Comparison of ENCODE assay signal across 8 cellular contexts in the genomic region with DNA sequence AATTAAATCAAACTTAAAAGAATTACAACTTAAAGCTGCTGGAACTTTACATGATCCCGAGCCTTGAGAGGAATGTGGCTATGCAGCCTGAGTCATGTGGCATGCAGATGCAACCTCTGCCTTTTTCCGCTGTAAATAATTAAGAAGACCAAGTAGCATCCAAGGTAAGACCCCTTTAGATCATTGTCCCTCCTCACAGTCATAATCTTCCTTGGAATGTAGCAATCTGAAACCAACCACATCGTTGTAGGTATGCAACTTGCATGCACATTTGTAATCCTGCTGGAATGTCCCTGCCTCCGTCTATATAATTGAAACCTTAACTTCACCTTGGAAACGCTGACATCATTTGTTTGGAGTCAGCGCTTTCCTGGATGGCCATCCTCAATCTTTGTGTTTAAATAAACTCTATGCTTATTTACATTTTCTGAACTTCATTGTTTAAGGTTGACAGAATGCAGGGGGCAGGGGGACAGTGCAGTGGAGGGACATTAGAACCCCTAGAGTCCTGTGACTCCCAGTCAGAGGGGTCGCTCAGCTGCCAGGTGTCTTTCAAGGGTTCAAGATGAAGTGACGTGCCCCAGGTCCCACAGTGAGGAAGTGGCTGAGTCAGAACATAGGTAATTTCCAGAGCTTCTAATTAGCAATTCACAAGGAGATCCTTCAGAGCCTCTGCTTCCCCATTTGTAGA.
DNase-seq lines count a peak whose midpoint lies in the region; ATAC-seq, FAIRE-seq and TF ChIP-seq lines count a peak whose summit lies in the region.

No MANE protein-coding gene starts in this region.

- no peak for TF ChIP-seq POLR2A in H54 (IDR thresholded peaks at IDR 0.05; ENCODE audit: low read depth, low read length)

- H3K4me3 Mint-ChIP-seq in T-helper 17 cell = peak overlapping the region; percentile 96
- peak overlapping the region; percentile 94 for H3K4me3 Mint-ChIP-seq in neural crest cell

- H3K9me3 Mint-ChIP-seq in neural crest cell = no peaks in the 10 kb centered on the region

- H3K4me1 Mint-ChIP-seq in T-helper 17 cell (peaks cover 30% of the 10 kb centered on the region), neural crest cell (peaks cover 32% of the 10 kb centered on the region)

- H3K27me3 Mint-ChIP-seq in T-helper 17 cell (no peaks in the 10 kb centered on the region), neural crest cell (ENCODE audit: low read depth) (no peaks in the 10 kb centered on the region)

- ATAC-seq in T-helper 17 cell (no peak), HG03469 (IDR thresholded peaks at IDR 0.05; ENCODE audit: unreplicated experiment) (no peak), GM19023 (IDR thresholded peaks at IDR 0.05; ENCODE audit: unreplicated experiment) (no peak)

- H3K9me3 ChIP-seq in T-helper 17 cell (ENCODE audit: control insufficient read depth, low read length, poor library complexity, severe bottlenecking) = no peaks in the 10 kb centered on the region

- no peaks in the 10 kb centered on the region for H3K36me3 Mint-ChIP-seq in T-helper 17 cell (ENCODE audit: low read depth)
- H3K36me3 Mint-ChIP-seq in neural crest cell (ENCODE audit: low read depth) = peaks cover 2% of the 10 kb centered on the region

- peak overlapping the region; percentile 97 for H3K27ac Mint-ChIP-seq in T-helper 17 cell
- peak overlapping the region; percentile 90 for H3K27ac Mint-ChIP-seq in neural crest cell (ENCODE audit: unreplicated experiment)

- TF ChIP-seq CTCF in epithelial cell of esophagus (IDR thresholded peaks at IDR 0.05; ENCODE audit: insufficient read depth, low read depth, low read length, missing control alignments) (no peak), neural crest cell (conservative IDR thresholded peaks at IDR 0.05) (no peak)

- peak overlapping the region; percentile 64 for H3K4me3 ChIP-seq in epithelial cell of esophagus (ENCODE audit: low read length)

- peak; percentile 61 for DNase-seq in COLO668 (lab: John Stamatoyannopoulos, UW; ENCODE audit: unreplicated experiment)
- DNase-seq in H54 (ENCODE audit: insufficient read length, low spot score) = peak; percentile 43
- no peak for DNase-seq in T-helper 17 cell
- DNase-seq in epithelial cell of esophagus (ENCODE audit: low read depth) = peak; percentile 90
- DNase-seq in neural crest cell (ENCODE audit: low read depth, low spot score) = no peak
- DNase-seq in NOMO-1 treated with dmso at 0.1 percent for 144 hours (lab: John Stamatoyannopoulos, UW; ENCODE audit: unreplicated experiment) = no peak

- FAIRE-seq in H54 (lab: Jason Lieb, UNC) = no peak

Comparison
In these comparisons a context has a peak if more than half of its experiments do, and no peak if none do; other contexts are left out.
1. DNase-seq: peak in COLO668 (single experiment), H54 (single experiment) and epithelial cell of esophagus (single experiment); none in T-helper 17 cell (0 of 3), neural crest cell (single experiment) and NOMO-1 treated with dmso at 0.1 percent for 144 hours (single experiment).